8 cellular contexts compared by ENCODE assay signal in the genomic region with DNA sequence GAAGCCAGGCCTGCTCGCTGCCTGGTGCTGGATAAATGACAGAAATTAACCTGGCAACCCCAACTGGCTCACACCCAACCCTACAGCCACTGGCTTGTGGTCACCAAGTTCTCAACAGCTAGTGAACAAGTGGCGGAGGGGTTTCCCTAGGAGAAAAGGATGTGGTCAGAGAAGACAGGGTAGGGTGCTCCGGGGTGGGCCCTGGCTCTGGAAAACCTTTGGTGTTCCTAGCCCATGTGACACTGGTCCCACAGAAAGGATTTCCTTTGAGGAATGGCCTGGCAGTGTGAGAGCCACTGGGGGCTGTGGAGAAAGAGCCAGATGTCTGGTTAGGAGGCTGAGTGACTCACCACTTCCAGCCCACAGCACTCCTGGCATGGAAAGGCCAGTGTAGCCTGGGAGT. TPM values are rescaled to one million over a fixed set of nuclear protein-coding genes. Genes with fewer than 3 reads are reported as not detected.
DNase-seq lines count a peak whose midpoint lies in the region; ATAC-seq and TF ChIP-seq lines count a peak whose summit lies in the region.

No MANE protein-coding gene starts in this region.

- H3K4me3 Mint-ChIP-seq in naive B cell = peak overlapping the region in 4 of 8 donors; percentile 8 to 66 (median 50)
- H3K4me3 Mint-ChIP-seq in endodermal cell = no peak overlapping the region

- H3K4me1 Mint-ChIP-seq in naive B cell (peaks cover 60 to 88% (median 79%) of the 10 kb centered on the region in 3 donors), endodermal cell (peaks cover 35% of the 10 kb centered on the region)

- H3K36me3 Mint-ChIP-seq in naive B cell (peaks cover 8 to 12% of the 10 kb centered on the region in 2 donors), endodermal cell (ENCODE audit: low read depth) (no peaks in the 10 kb centered on the region)

- H3K27ac ChIP-seq in breast epithelium (peak overlapping the region; percentile 62 to 89), endodermal cell (ENCODE audit: low read depth, low read length) (no peak overlapping the region)

- H3K27me3 Mint-ChIP-seq in naive B cell (no peaks in the 10 kb centered on the region), endodermal cell (ENCODE audit: insufficient read depth) (no peaks in the 10 kb centered on the region)

- in situ Hi-C loops in GM13976 (cut with MboI; ENCODE audit: low sequenced_read_pairs, unreplicated experiment) = no loop called here

- no peaks in the 10 kb centered on the region for H3K9me3 Mint-ChIP-seq in naive B cell
- H3K9me3 Mint-ChIP-seq in endodermal cell = no peaks in the 10 kb centered on the region

- H3K27ac Mint-ChIP-seq in naive B cell = peak overlapping the region in 3 of 6 donors; percentile 0 to 77 (median 74)
- H3K27ac Mint-ChIP-seq in endodermal cell = no peak overlapping the region

- TF ChIP-seq POLR2A in breast epithelium (IDR thresholded peaks at IDR 0.05) = no peak

- H3K9ac ChIP-seq in endodermal cell (ENCODE audit: extremely low read depth, low read length, poor library complexity, severe bottlenecking) = no peak overlapping the region

- H3K4me3 ChIP-seq in breast epithelium (peak overlapping the region in 1 of 3 donors; percentile 49), endodermal cell (ENCODE audit: low read length) (no peak overlapping the region)

- H3K9me3 ChIP-seq in breast epithelium (no peaks in the 10 kb centered on the region), endodermal cell (ENCODE audit: control insufficient read depth, low read length) (no peaks in the 10 kb centered on the region)

- H3K36me3 ChIP-seq in breast epithelium = no peaks in the 10 kb centered on the region
- H3K36me3 ChIP-seq in endodermal cell (ENCODE audit: control insufficient read depth, insufficient read depth, low read length) = no peaks in the 10 kb centered on the region

- no peaks in the 10 kb centered on the region for H3K27me3 ChIP-seq in breast epithelium
- H3K27me3 ChIP-seq in endodermal cell (ENCODE audit: control insufficient read depth, insufficient read depth, low read length, poor library complexity, severe bottlenecking) = no peaks in the 10 kb centered on the region

- 80 to 96% methylated on average over 1 to 3 of the region's 3 CpGs for WGBS in endodermal cell (ENCODE audit: insufficient coverage in 1 of 2, insufficient read length in 1 of 2), 2 experiments

- intact Hi-C loops in breast epithelium (cut with DNase I; ENCODE audit: low total_unique reads) = no loop called here

- TF ChIP-seq CTCF in breast epithelium (IDR thresholded peaks at IDR 0.05) = no peak
- TF ChIP-seq CTCF in endodermal cell (conservative IDR thresholded peaks at IDR 0.05) = no peak
- no peak for TF ChIP-seq CTCF in GM13976 (IDR thresholded peaks at IDR 0.05; ENCODE audit: borderline replicate concordance, control extremely low read depth, extremely low read depth, insufficient read depth, missing control alignments)

- DNase-seq in ELR (ENCODE audit: low read depth) = peak; percentile 91
- peak; percentile 88 for DNase-seq in LHCN-M2 (ENCODE audit: low read depth)
- peak in 1 of 2 donors; percentile 62 for DNase-seq in breast epithelium (ENCODE audit: low spot score in 2 of 2)
- no peak for DNase-seq in naive B cell
- no peak for DNase-seq in endodermal cell
- no peak for DNase-seq in HT-29 (ENCODE audit: low spot score)
- no peak for DNase-seq in GM13976 (ENCODE audit: low spot score)

- H3K4me1 ChIP-seq in breast epithelium (peaks cover 19% of the 10 kb centered on the region in 2 donors), endodermal cell (ENCODE audit: control insufficient read depth, insufficient read depth, low read length) (peaks cover 38% of the 10 kb centered on the region)

- ATAC-seq in naive B cell (ENCODE audit: low read depth in 2 of 2) (peak; percentile 30 to 50), GM19023 (IDR thresholded peaks at IDR 0.05; ENCODE audit: unreplicated experiment) (no peak)

RNA-seq across cellular contexts. Expression of a gene that starts 8.7 kb away (rescaled TPM):
- total RNA-seq in LHCN-M2 (2014; rRNA removed) (8.4 and 12.5 TPM in 2 replicates), breast epithelium (100 to 1,000 TPM in 1 of 3 donors, 10 to 100 TPM in 2; 13.5 to 112 (median 22.0) TPM), endodermal cell (1 to 10 TPM; 1.0 to 5.2 TPM)
- polyA plus RNA-seq in LHCN-M2 (2012) = 3.2 TPM
- 1 to 10 TPM in 5 of 6 donors, under 1 TPM in 1; 0.71 to 9.4 (median 5.3) TPM for polyA plus RNA-seq in naive B cell (ENCODE audit: low read depth in 6 of 6)
- polyA plus RNA-seq in endodermal cell (2013, experiment 1 of 2) = 0.61 TPM
- polyA plus RNA-seq in endodermal cell (2013, experiment 2 of 2) = 0.87 TPM
- not detected in 2 replicates for total RNA-seq in HT-29 (2014; rRNA removed; shearing (Covaris generic))

RNA-seq across cellular contexts. Expression of a gene that starts 27.1 kb away (rescaled TPM):
- total RNA-seq in LHCN-M2 (2014; rRNA removed) (39.9 and 46.9 TPM in 2 replicates), breast epithelium (10 to 100 TPM; 29.1 to 36.1 (median 33.6) TPM), endodermal cell (10 to 100 TPM; 62.4 to 63.4 TPM)
- polyA plus RNA-seq in LHCN-M2 (2012) = 37.3 TPM
- 10 to 100 TPM; 51.3 to 98.1 (median 62.4) TPM for polyA plus RNA-seq in naive B cell (ENCODE audit: low read depth in 6 of 6)
- 73.3 TPM for polyA plus RNA-seq in endodermal cell (2013, experiment 1 of 2)
- 69.6 TPM for polyA plus RNA-seq in endodermal cell (2013, experiment 2 of 2)
- total RNA-seq in HT-29 (2014; rRNA removed; shearing (Covaris generic)) = 56.9 and 60.8 TPM in 2 replicates

Comparison
In these comparisons a context has a peak if more than half of its experiments do, and no peak if none do; other contexts are left out.
1. DNase-seq: peak in ELR (single experiment) and LHCN-M2 (single experiment); none in naive B cell (single experiment), endodermal cell (single experiment), HT-29 (single experiment) and GM13976 (single experiment).